In genomic region chr14:26841920-26842741, GRCh38 we compare ENCODE assay signal across 10 cellular contexts.
DNase-seq lines count a peak whose midpoint lies in the region; ATAC-seq, FAIRE-seq and TF ChIP-seq lines count a peak whose summit lies in the region.
"Had no signal": no experiment of that assay in that cellular context is flagged by ENCODE, and none has a peak within 500 bp of the region (broad histone marks: within the 10 kb centered on the region; RNA-seq: fewer than 3 reads in every experiment).

No MANE protein-coding gene starts in this region.

- H3K4me1 ChIP-seq in testis (peaks cover 4% of the 10 kb centered on the region), spleen (no peaks in the 10 kb centered on the region)

- ATAC-seq in GM21529 (IDR thresholded peaks at IDR 0.05; ENCODE audit: unreplicated experiment), result no peak
- ATAC-seq in HG02678 (IDR thresholded peaks at IDR 0.05; ENCODE audit: unreplicated experiment), result no peak
- ATAC-seq: activated T-helper 17 cell treated with anti-CD3 and anti-CD28 coated beads, Interleukin-2, amount 50 U/mL, for 72 hours had no signal

- WGBS in testis, 2 donors, result 31 to 51% methylated on average over 3 of the region's 3 CpGs
- 85 to 93% (median 88%) methylated on average over 3 of the region's 3 CpGs for WGBS in spleen, 5 donors

- H3K27me3 ChIP-seq in testis (no peaks in the 10 kb centered on the region), spleen (replicated peaks in 1 of 7) (no peaks in the 10 kb centered on the region)

- H3K4me3 ChIP-seq in testis, result no peak overlapping the region
- no peak overlapping the region for H3K4me3 ChIP-seq in spleen

- TF ChIP-seq CTCF in testis (IDR thresholded peaks at IDR 0.05) (no peak), spleen (IDR thresholded peaks at IDR 0.05 in 8 of 11, conservative IDR thresholded peaks at IDR 0.05 in 3 of 11) (no peak)

- peak; percentile 88 for FAIRE-seq in islet of Langerhans (lab: Jason Lieb, UNC)

- no peak for TF ChIP-seq POLR2A in testis (IDR thresholded peaks at IDR 0.05)
- TF ChIP-seq POLR2A in spleen (IDR thresholded peaks at IDR 0.05), result no peak

- peak; percentile 83 for DNase-seq in HT1080 (ENCODE audit: low read depth)
- DNase-seq in amniotic epithelial cell (ENCODE audit: low read depth), result peak; percentile 97
- DNase-seq in testis, result peak; percentile 66
- no peak for DNase-seq in activated CD4-positive, CD25-positive, alpha-beta regulatory T cell (lab: John Stamatoyannopoulos, UW)
- DNase-seq in spleen, result no peak
- DNase-seq: NCI-H2171 had no signal

- peak overlapping the region in 1 of 2 donors; percentile 26 for H3K27ac ChIP-seq in testis
- H3K27ac ChIP-seq in spleen, result no peak overlapping the region

- intact Hi-C loops in testis (cut with DNase I; ENCODE audit: low total_unique reads), result no loop called here
- intact Hi-C loops in spleen (cut with DNase I; ENCODE audit: low total_unique reads), result no loop called here

- H3K9me3 ChIP-seq in testis (no peaks in the 10 kb centered on the region), spleen (peaks cover 0 to 4% (median 0%) of the 10 kb centered on the region in 8 donors)

- H3K36me3 ChIP-seq in testis (ENCODE audit: low read depth, missing control alignments) (no peaks in the 10 kb centered on the region), spleen (no peaks in the 10 kb centered on the region)

Comparison
In these comparisons a context has a peak if more than half of its experiments do, and no peak if none do; other contexts are left out.
1. DNase-seq: peak in HT1080 (single experiment), amniotic epithelial cell (single experiment) and testis (single experiment); none in activated CD4-positive, CD25-positive, alpha-beta regulatory T cell (0 of 4) and spleen (single experiment).